In genomic region chr9:132671620-132672412, GRCh38 we compare ENCODE assay signal across 10 cellular contexts. TPM values are rescaled to one million over a fixed set of nuclear protein-coding genes. Genes with fewer than 3 reads are reported as not detected.
A peak's percentile ranks its signal among the peaks of the same experiment; 100 is the strongest.
DNase-seq lines count a peak whose midpoint lies in the region; ATAC-seq, FAIRE-seq and TF ChIP-seq lines count a peak whose summit lies in the region.
"Had no signal": no experiment of that assay in that cellular context is flagged by ENCODE, and none has a peak within 500 bp of the region (broad histone marks: within the 10 kb centered on the region; RNA-seq: fewer than 3 reads in every experiment).

No MANE protein-coding gene starts in this region.

- ATAC-seq in CD4-positive, CD25-positive, alpha-beta regulatory T cell (ENCODE audit: low read depth in 2 of 2), result no peak
- ATAC-seq in GM18858 (IDR thresholded peaks at IDR 0.05; ENCODE audit: unreplicated experiment), result no peak

- DNase-seq in CD4-positive, CD25-positive, alpha-beta regulatory T cell, result peak in 1 of 3 donors; percentile 22
- DNase-seq in LHCN-M2 (ENCODE audit: low read depth) (peak; percentile 31), chondrocyte (ENCODE audit: low spot score) (no peak), substantia nigra (lab: John Stamatoyannopoulos, UW) (no peak), frontal cortex (ENCODE audit: low spot score in 2 of 2) (no peak)
- DNase-seq in stimulated activated CD4-positive, alpha-beta T cell treated with anti-CD3 and anti-CD28 coated beads, Interleukin-2, amount 100 ng/mL, for 24 hours, result no peak

- H3K27me3 ChIP-seq in CD4-positive, CD25-positive, alpha-beta regulatory T cell (ENCODE audit: control insufficient read depth, insufficient read depth, low read length), result no peaks in the 10 kb centered on the region

- no peaks in the 10 kb centered on the region for H3K9me3 Mint-ChIP-seq in CD4-positive, CD25-positive, alpha-beta regulatory T cell
- H3K9me3 Mint-ChIP-seq in chondrocyte (ENCODE audit: low read depth) (no peaks in the 10 kb centered on the region), nephron (no peaks in the 10 kb centered on the region)

- H3K4me1 Mint-ChIP-seq in CD4-positive, CD25-positive, alpha-beta regulatory T cell, result peaks cover 25 to 73% (median 48%) of the 10 kb centered on the region in 4 donors
- peaks cover 51% of the 10 kb centered on the region for H3K4me1 Mint-ChIP-seq in chondrocyte (ENCODE audit: low read depth)
- H3K4me1 Mint-ChIP-seq in nephron, result peaks cover 32% of the 10 kb centered on the region

- TF ChIP-seq CTCF in chondrocyte (IDR thresholded peaks at IDR 0.05) (no peak), nephron (IDR thresholded peaks at IDR 0.05; ENCODE audit: unreplicated experiment in 3 of 3) (no peak)

- peaks cover 6% of the 10 kb centered on the region for H3K36me3 Mint-ChIP-seq in CD4-positive, CD25-positive, alpha-beta regulatory T cell
- no peaks in the 10 kb centered on the region for H3K36me3 Mint-ChIP-seq in chondrocyte (ENCODE audit: low read depth)
- peaks cover 12% of the 10 kb centered on the region for H3K36me3 Mint-ChIP-seq in nephron (ENCODE audit: low read depth)

- H3K4me1 ChIP-seq in CD4-positive, CD25-positive, alpha-beta regulatory T cell (ENCODE audit: control insufficient read depth, insufficient read depth, low read length, poor library complexity, severe bottlenecking), result peaks cover 42% of the 10 kb centered on the region

- no peaks in the 10 kb centered on the region for H3K27me3 Mint-ChIP-seq in CD4-positive, CD25-positive, alpha-beta regulatory T cell
- no peaks in the 10 kb centered on the region for H3K27me3 Mint-ChIP-seq in chondrocyte (ENCODE audit: low read depth)
- H3K27me3 Mint-ChIP-seq in nephron (ENCODE audit: low read depth), result no peaks in the 10 kb centered on the region

- H3K4me3 Mint-ChIP-seq in CD4-positive, CD25-positive, alpha-beta regulatory T cell, result peak overlapping the region; percentile 90 to 95 (median 94)
- peak overlapping the region; percentile 91 for H3K4me3 Mint-ChIP-seq in chondrocyte (ENCODE audit: unreplicated experiment)
- H3K4me3 Mint-ChIP-seq in nephron, result peak overlapping the region; percentile 91 to 98 (median 93)

- H3K4me3 ChIP-seq in CD4-positive, CD25-positive, alpha-beta regulatory T cell (ENCODE audit: low read depth, low read length), result peak overlapping the region; percentile 73

- no peaks in the 10 kb centered on the region for H3K9me3 ChIP-seq in CD4-positive, CD25-positive, alpha-beta regulatory T cell (ENCODE audit: control insufficient read depth in 2 of 2, low read length in 2 of 2)
- H3K9me3 ChIP-seq: neutrophil had no signal

- H3K27ac ChIP-seq in CD4-positive, CD25-positive, alpha-beta regulatory T cell (ENCODE audit: insufficient read depth, low read length, poor library complexity, severe bottlenecking), result peak overlapping the region; percentile 97
- no peak overlapping the region for H3K27ac ChIP-seq in substantia nigra (ENCODE audit: low read depth, low read length, poor library complexity, severe bottlenecking)
- H3K27ac ChIP-seq: neutrophil had no signal

- no peaks in the 10 kb centered on the region for H3K36me3 ChIP-seq in CD4-positive, CD25-positive, alpha-beta regulatory T cell (ENCODE audit: control insufficient read depth, insufficient read depth, low read length)
- H3K36me3 ChIP-seq: neutrophil had no signal

- H3K27ac Mint-ChIP-seq in CD4-positive, CD25-positive, alpha-beta regulatory T cell, result peak overlapping the region; percentile 74 to 94 (median 93)
- H3K27ac Mint-ChIP-seq in chondrocyte (ENCODE audit: unreplicated experiment) (peak overlapping the region; percentile 92), nephron (peak overlapping the region; percentile 82 to 96 (median 95))

- FAIRE-seq in frontal cortex (lab: Jason Lieb, UNC), result no peak
- FAIRE-seq: TTC549 had no signal

RNA-seq across cellular contexts. Expression of gene GTF3C4, which starts 1.6 kb away (rescaled TPM):
- total RNA-seq in CD4-positive, CD25-positive, alpha-beta regulatory T cell, result 10.2 TPM
- 1 to 10 TPM; 2.8 to 4.5 (median 3.4) TPM for polyA plus RNA-seq in CD4-positive, CD25-positive, alpha-beta regulatory T cell
- total RNA-seq in LHCN-M2 (2014; rRNA removed) (14.5 and 15.3 TPM in 2 replicates), chondrocyte (16.6 to 20.2 TPM (median 17.2 TPM) in 3 replicates), frontal cortex (18.3 TPM)
- polyA plus RNA-seq in LHCN-M2 (2012), result 5.2 TPM

RNA-seq across cellular contexts. Expression of gene DDX31, which starts 2.0 kb away (rescaled TPM):
- total RNA-seq in CD4-positive, CD25-positive, alpha-beta regulatory T cell, result 12.1 TPM
- polyA plus RNA-seq in CD4-positive, CD25-positive, alpha-beta regulatory T cell, result 1 to 10 TPM; 7.1 to 7.4 (median 7.3) TPM
- total RNA-seq in LHCN-M2 (2014; rRNA removed) (21.0 and 23.1 TPM in 2 replicates), chondrocyte (11.3 to 13.4 TPM (median 11.9 TPM) in 3 replicates), frontal cortex (7.3 TPM)
- 8.3 TPM for polyA plus RNA-seq in LHCN-M2 (2012)
